In the genomic region with DNA sequence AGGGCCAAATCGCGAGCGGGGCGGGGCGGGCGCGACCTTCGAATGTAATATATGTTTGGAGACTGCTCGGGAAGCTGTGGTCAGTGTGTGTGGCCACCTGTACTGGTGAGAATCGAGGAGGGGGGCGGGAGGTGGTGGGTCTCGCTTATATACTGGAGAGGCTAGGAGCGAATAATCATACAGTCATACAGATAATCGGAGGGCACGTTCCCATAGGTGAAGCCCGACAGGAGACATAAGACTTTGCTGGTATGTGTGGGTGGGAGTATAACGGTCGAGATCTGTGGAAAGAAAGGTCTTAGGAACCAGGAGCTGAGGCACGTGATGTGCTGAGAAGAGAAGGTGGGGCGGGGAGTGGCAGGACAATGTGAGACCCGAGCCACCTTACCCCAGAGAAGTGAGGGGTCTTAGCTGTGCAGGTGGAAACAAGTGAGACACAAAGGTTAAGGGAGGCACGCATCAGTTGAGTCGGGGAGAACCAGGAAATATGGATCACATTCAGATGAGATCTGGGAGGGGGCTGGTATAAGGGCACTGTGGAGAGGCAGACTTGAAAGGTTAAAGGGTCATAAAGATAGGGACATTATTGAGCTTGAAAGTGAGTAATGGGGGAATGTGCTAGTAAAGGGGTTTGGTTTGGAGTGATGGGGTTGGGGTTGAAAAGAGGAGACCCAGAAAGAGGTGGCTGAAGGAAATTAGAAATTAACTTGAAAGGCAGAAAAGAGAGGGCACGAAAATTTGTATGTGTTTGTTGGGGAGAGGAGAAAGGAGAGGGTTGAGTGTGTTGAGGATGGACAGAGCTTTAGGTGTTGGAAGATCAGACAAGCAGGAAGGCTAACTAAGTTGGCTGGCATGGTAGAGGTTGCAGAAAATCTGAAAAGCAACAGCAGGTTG, we compare ENCODE assay signal across 1 cellular context.
TF ChIP-seq lines count a peak whose summit lies in the region.

No MANE protein-coding gene starts in this region.

TF ChIP-seq in WTC11, 78 proteins besides CTCF, POLR2A, EP300 and RAD21 (continued from another document):
- TF ChIP-seq CREB1 (CRISPR knock-in tag; IDR thresholded peaks at IDR 0.05) (no peak), NR1H2 (CRISPR knock-in tag; IDR thresholded peaks at IDR 0.05) (no peak), CBFB (CRISPR knock-in tag; IDR thresholded peaks at IDR 0.05; ENCODE audit: low read depth) (no peak), ZNF317 (CRISPR knock-in tag; IDR thresholded peaks at IDR 0.05; ENCODE audit: borderline replicate concordance, low read depth) (no peak), IRF2 (CRISPR knock-in tag; IDR thresholded peaks at IDR 0.05; ENCODE audit: borderline replicate concordance, low read depth) (no peak)
TF ChIP-seq in WTC11: peak in this region for 2.
